8 cellular contexts compared by ENCODE assay signal in genomic region chr6:79076160-79076559, GRCh38. TPM values are rescaled to one million over a fixed set of nuclear protein-coding genes. Genes with fewer than 3 reads are reported as not detected.
A peak's percentile ranks its signal among the peaks of the same experiment; 100 is the strongest.
DNase-seq lines count a peak whose midpoint lies in the region; ATAC-seq and TF ChIP-seq lines count a peak whose summit lies in the region.

No MANE protein-coding gene starts in this region.

- POLR2A ChIA-PET in HEK293T (lab: Yijun Ruan, JAX) = interaction anchor here (0.5 to 1.5 kb wide), 3 partner anchors 9 to 150 kb away, joined by 3 to 5 read pairs (median 3); no protein-coding TSS in a partner anchor

- H2BK5ac ChIP-seq in trophoblast cell (ENCODE audit: low read depth, low read length, poor library complexity) = no peak overlapping the region

- peak overlapping the region; percentile 65 for H3K27ac ChIP-seq in SJSA1
- no peak overlapping the region for H3K27ac ChIP-seq in trophoblast cell (ENCODE audit: low read depth, low read length)

- no peak for ATAC-seq in HG02798 (IDR thresholded peaks at IDR 0.05; ENCODE audit: poor library complexity, unreplicated experiment)
- ATAC-seq in GM21528 (IDR thresholded peaks at IDR 0.05; ENCODE audit: low FRiP score, unreplicated experiment) = no peak

- H3K23ac ChIP-seq in trophoblast cell (ENCODE audit: low read length) = no peak overlapping the region

- peaks cover 9% of the 10 kb centered on the region for H3K79me1 ChIP-seq in trophoblast cell (ENCODE audit: low read length)

- no peak overlapping the region for H2AK5ac ChIP-seq in trophoblast cell (ENCODE audit: low read length)

- H3K9me3 Mint-ChIP-seq in activated CD4-positive, alpha-beta T cell treated with anti-CD3 and anti-CD28 coated beads, Interleukin-2, amount 10 ng/mL, durations not matched to agents 24 days and 14 days = no peaks in the 10 kb centered on the region

- no peak overlapping the region for H3K4ac ChIP-seq in trophoblast cell (ENCODE audit: low read depth, low read length)

- no peak overlapping the region for H2BK120ac ChIP-seq in trophoblast cell (ENCODE audit: insufficient read depth, low read length, poor library complexity)

- H3K9me3 ChIP-seq in SJSA1 (replicated peaks) (no peaks in the 10 kb centered on the region), trophoblast cell (ENCODE audit: insufficient read depth, low read depth, low read length) (no peaks in the 10 kb centered on the region)

- WGBS in trophoblast cell (ENCODE audit: extremely low coverage, insufficient coverage, insufficient read length) = no CpG with 5 or more reads among the region's 5 CpGs

- no peak for DNase-seq in activated CD4-positive, alpha-beta T cell treated with anti-CD3 and anti-CD28 coated beads, Interleukin-2, amount 10 ng/mL, durations not matched to agents 24 days and 14 days
- DNase-seq in activated CD4-positive, alpha-beta T cell treated with anti-CD3 and anti-CD28 coated beads for 1 hour = no peak
- DNase-seq in SJSA1 (ENCODE audit: low read depth in 1 of 2, low spot score in 2 of 2) (peak in 1 of 2 experiments; percentile 33), epithelial cell of proximal tubule (ENCODE audit: low read depth) (no peak), trophoblast cell (peak in 1 of 2 donors; percentile 4), HEK293T (ENCODE audit: extremely low spot score) (no peak)

- intact Hi-C loops in activated CD4-positive, alpha-beta T cell treated with anti-CD3 and anti-CD28 coated beads, Interleukin-2, amount 10 ng/mL, durations not matched to agents 24 days and 14 days (cut with micrococcal nuclease) = loop anchor here (1.0 to 10.0 kb wide), 3 partner anchors 13 to 389 kb away; no protein-coding TSS in a partner anchor

- no peak overlapping the region for H3K18ac ChIP-seq in trophoblast cell (ENCODE audit: low read length)

- peaks cover 9% of the 10 kb centered on the region for H3K36me3 ChIP-seq in SJSA1
- H3K36me3 ChIP-seq in trophoblast cell (ENCODE audit: control insufficient read depth in 1 of 2, insufficient read depth in 2 of 2, low read length in 2 of 2) = no peaks in the 10 kb centered on the region

- peak overlapping the region; percentile 54 for H3K4me2 ChIP-seq in trophoblast cell (ENCODE audit: low read length)

- peak overlapping the region; percentile 90 for H3K4me3 ChIP-seq in SJSA1
- H3K4me3 ChIP-seq in epithelial cell of proximal tubule (ENCODE audit: low read depth, low read length) = peak overlapping the region; percentile 63
- no peak overlapping the region for H3K4me3 ChIP-seq in trophoblast cell (ENCODE audit: low read depth, low read length)

- H3K4me1 Mint-ChIP-seq in activated CD4-positive, alpha-beta T cell treated with anti-CD3 and anti-CD28 coated beads, Interleukin-2, amount 10 ng/mL, durations not matched to agents 24 days and 14 days = peaks cover 38% of the 10 kb centered on the region

- peaks cover 7% of the 10 kb centered on the region for H3K4me1 ChIP-seq in SJSA1 (replicated peaks)
- H3K4me1 ChIP-seq in trophoblast cell (ENCODE audit: control insufficient read depth in 1 of 2, insufficient read depth in 2 of 2, low read length in 2 of 2) = no peaks in the 10 kb centered on the region

- H4K8ac ChIP-seq in trophoblast cell (ENCODE audit: low read depth, low read length) = no peak overlapping the region

- H4K12ac ChIP-seq in trophoblast cell (ENCODE audit: low read depth, low read length) = no peak overlapping the region

- no peak overlapping the region for H3K9ac ChIP-seq in trophoblast cell (ENCODE audit: low read length)

- peaks cover 18% of the 10 kb centered on the region for H3K36me3 Mint-ChIP-seq in activated CD4-positive, alpha-beta T cell treated with anti-CD3 and anti-CD28 coated beads, Interleukin-2, amount 10 ng/mL, durations not matched to agents 24 days and 14 days (ENCODE audit: low read depth)

- H2AFZ ChIP-seq in trophoblast cell (ENCODE audit: insufficient read depth, low read length, poor library complexity) = no peak overlapping the region

- peak overlapping the region; percentile 90 for H3K27ac Mint-ChIP-seq in activated CD4-positive, alpha-beta T cell treated with anti-CD3 and anti-CD28 coated beads, Interleukin-2, amount 10 ng/mL, durations not matched to agents 24 days and 14 days

- peaks cover 8% of the 10 kb centered on the region for H3K79me2 ChIP-seq in trophoblast cell (ENCODE audit: control insufficient read depth, insufficient read depth, low read length, poor library complexity)

- no peak overlapping the region for H2BK12ac ChIP-seq in trophoblast cell (ENCODE audit: low read length)

- H3K4me3 Mint-ChIP-seq in activated CD4-positive, alpha-beta T cell treated with anti-CD3 and anti-CD28 coated beads, Interleukin-2, amount 10 ng/mL, durations not matched to agents 24 days and 14 days = peak overlapping the region; percentile 95

- peaks cover 3% of the 10 kb centered on the region for H3K27me3 Mint-ChIP-seq in activated CD4-positive, alpha-beta T cell treated with anti-CD3 and anti-CD28 coated beads, Interleukin-2, amount 10 ng/mL, durations not matched to agents 24 days and 14 days

- no peak overlapping the region for H3K14ac ChIP-seq in trophoblast cell (ENCODE audit: low read length)

- H3K27me3 ChIP-seq in SJSA1 (replicated peaks) = peaks cover 7% of the 10 kb centered on the region
- H3K27me3 ChIP-seq in trophoblast cell (ENCODE audit: insufficient read depth, low read length) = no peaks in the 10 kb centered on the region

- CTCF ChIA-PET in HEK293T (lab: Yijun Ruan, JAX) = interaction anchor here (1.0 kb wide), 1 partner anchor 391 kb away, joined by 5 read pairs; no protein-coding TSS in a partner anchor

- H4K91ac ChIP-seq in trophoblast cell (ENCODE audit: low read depth, low read length) = no peak overlapping the region

- TF ChIP-seq CTCF in epithelial cell of proximal tubule (conservative IDR thresholded peaks at IDR 0.05; ENCODE audit: low read depth, low read length) = no peak

TF ChIP-seq in HEK293T, 16 proteins besides CTCF, POLR2A, EP300 and RAD21:
- TF ChIP-seq L3MBTL2 (conservative IDR thresholded peaks at IDR 0.05) = no peak
TF ChIP-seq in HEK293T: peak in this region for 0.

RNA-seq across cellular contexts. Expression of gene PHIP, which starts 1.9 kb away (rescaled TPM):
- total RNA-seq in activated CD4-positive, alpha-beta T cell treated with anti-CD3 and anti-CD28 coated beads, Interleukin-2, amount 10 ng/mL, durations not matched to agents 24 days and 14 days = 33.9 and 34.1 TPM in 2 replicates
- 18.5 and 20.0 TPM in 2 replicates for total RNA-seq in SJSA1 (2014; rRNA removed; shearing (Covaris generic))
- total RNA-seq in epithelial cell of proximal tubule = 12.9 and 16.7 TPM in 2 replicates
- 16.6 and 17.6 TPM in 2 replicates for polyA plus RNA-seq in trophoblast cell (2013)
